9 cellular contexts compared by ENCODE assay signal in genomic region chr15:74994685-74995084, GRCh38. TPM values are rescaled to one million over a fixed set of nuclear protein-coding genes. Genes with fewer than 3 reads are reported as not detected.
DNase-seq lines count a peak whose midpoint lies in the region; ATAC-seq, FAIRE-seq and TF ChIP-seq lines count a peak whose summit lies in the region.
"Had no signal": no experiment of that assay in that cellular context is flagged by ENCODE, and none has a peak within 500 bp of the region (broad histone marks: within the 10 kb centered on the region; RNA-seq: fewer than 3 reads in every experiment).

No MANE protein-coding gene starts in this region.

- H3K9me3 Mint-ChIP-seq in T-helper 1 cell treated with Interleukin-12 subunit alpha and Interleukin-12 subunit beta and Interleukin-4 antibody, amounts not matched to agents 30 μg/mL and 1 μg/mL, for 36 hours = no peaks in the 10 kb centered on the region

- H3K4me1 ChIP-seq in OCI-LY7 (ENCODE audit: insufficient read depth, low read length, poor library complexity, severe bottlenecking) = peaks cover 31% of the 10 kb centered on the region
- peaks cover 25 to 30% of the 10 kb centered on the region in 2 donors for H3K4me1 ChIP-seq in duodenal mucosa (ENCODE audit: control insufficient read depth in 1 of 2, insufficient read depth in 2 of 2, low read length in 2 of 2)
- H3K4me1 ChIP-seq in osteoblast (ENCODE audit: insufficient read depth, low read length) = no peaks in the 10 kb centered on the region

- H3K4me2 ChIP-seq in OCI-LY7 (ENCODE audit: low read length) (peak overlapping the region; percentile 72), osteoblast (ENCODE audit: insufficient read depth, low read length) (no peak overlapping the region)

- no peak overlapping the region for H3K27ac Mint-ChIP-seq in T-helper 1 cell treated with Interleukin-12 subunit alpha and Interleukin-12 subunit beta and Interleukin-4 antibody, amounts not matched to agents 30 μg/mL and 1 μg/mL, for 36 hours

- POLR2A ChIA-PET in OCI-LY7 (lab: Charles Lee) = interaction anchor here (0.5 to 1.7 kb wide), 3 partner anchors 10 to 13 kb away, joined by 3 to 10 read pairs (median 6); no protein-coding TSS in a partner anchor

- peak overlapping the region; percentile 54 for H3K4me3 Mint-ChIP-seq in T-helper 1 cell treated with Interleukin-12 subunit alpha and Interleukin-12 subunit beta and Interleukin-4 antibody, amounts not matched to agents 30 μg/mL and 1 μg/mL, for 36 hours

- BruUV-seq in OCI-LY7 (replicated peaks; lab: Mats Ljungman, UMichigan) = no TSS peak

- no peaks in the 10 kb centered on the region for H3K9me2 ChIP-seq in OCI-LY7 (ENCODE audit: insufficient read depth, low read length)

- no peaks in the 10 kb centered on the region; the same call in 1 of the 2 replicates for H3K79me2 ChIP-seq in OCI-LY7 (ENCODE audit: insufficient read depth, low read depth, low read length)
- no peaks in the 10 kb centered on the region for H3K79me2 ChIP-seq in osteoblast (ENCODE audit: insufficient read depth, low read length)

- H3K27ac ChIP-seq in OCI-LY7 (ENCODE audit: low read depth, low read length, poor library complexity, severe bottlenecking) = no peak overlapping the region
- H3K27ac ChIP-seq in duodenal mucosa (ENCODE audit: low read depth, low read length) = no peak overlapping the region
- H3K27ac ChIP-seq in osteoblast (ENCODE audit: low read depth, low read length) = no peak overlapping the region
- H3K27ac ChIP-seq: sigmoid colon had no signal

- H3K27me3 ChIP-seq in duodenal mucosa (ENCODE audit: control insufficient read depth in 1 of 2, insufficient read depth in 2 of 2, low read length in 2 of 2) (peaks cover 4 to 7% of the 10 kb centered on the region in 2 donors), osteoblast (ENCODE audit: insufficient read depth, low read length) (peaks cover 26% of the 10 kb centered on the region)

- H3K9ac ChIP-seq in duodenal mucosa (ENCODE audit: low read depth in 1 of 2, low read length in 2 of 2) = no peak overlapping the region

- CTCF ChIA-PET in OCI-LY7 (lab: Charles Lee; ENCODE audit: unreplicated experiment) = no interaction called here

- H2AFZ ChIP-seq in OCI-LY7 (ENCODE audit: low read length) (peak overlapping the region; percentile 40; the same call in 1 of the 2 replicates), osteoblast (ENCODE audit: low read length) (no peak overlapping the region)

- H3K36me3 ChIP-seq in OCI-LY7 (ENCODE audit: insufficient read depth, low read length) (no peaks in the 10 kb centered on the region), duodenal mucosa (ENCODE audit: control insufficient read depth in 1 of 2, insufficient read depth in 2 of 2, low read length in 2 of 2) (no peaks in the 10 kb centered on the region), osteoblast (ENCODE audit: insufficient read depth, low read length) (no peaks in the 10 kb centered on the region)
- H3K36me3 ChIP-seq: sigmoid colon had no signal

- H3K36me3 Mint-ChIP-seq in T-helper 1 cell treated with Interleukin-12 subunit alpha and Interleukin-12 subunit beta and Interleukin-4 antibody, amounts not matched to agents 30 μg/mL and 1 μg/mL, for 36 hours (ENCODE audit: low read depth) = no peaks in the 10 kb centered on the region

- no peaks in the 10 kb centered on the region for H4K20me1 ChIP-seq in OCI-LY7 (ENCODE audit: insufficient read depth, low read length)
- H4K20me1 ChIP-seq in osteoblast (ENCODE audit: insufficient read depth, low read length) = no peaks in the 10 kb centered on the region

- no peak for ATAC-seq in HG03469 (IDR thresholded peaks at IDR 0.05; ENCODE audit: unreplicated experiment)

- H3K9me3 ChIP-seq in OCI-LY7 (ENCODE audit: low read length) (no peaks in the 10 kb centered on the region), duodenal mucosa (ENCODE audit: control insufficient read depth in 1 of 2, low read length in 2 of 2) (no peaks in the 10 kb centered on the region), osteoblast (ENCODE audit: low read depth, low read length) (peaks cover 4% of the 10 kb centered on the region)
- H3K9me3 ChIP-seq: sigmoid colon had no signal

- no peak for FAIRE-seq in frontal cortex (lab: Jason Lieb, UNC)

- peaks cover 7% of the 10 kb centered on the region for H3K4me1 Mint-ChIP-seq in T-helper 1 cell treated with Interleukin-12 subunit alpha and Interleukin-12 subunit beta and Interleukin-4 antibody, amounts not matched to agents 30 μg/mL and 1 μg/mL, for 36 hours (ENCODE audit: low read depth)

- H3K4me3 ChIP-seq in OCI-LY7 (ENCODE audit: low read depth, low read length, poor library complexity, severe bottlenecking) (peak overlapping the region; percentile 79), duodenal mucosa (ENCODE audit: low read depth in 1 of 2, low read length in 2 of 2) (peak overlapping the region; percentile 51 to 54), osteoblast (ENCODE audit: insufficient read depth, low read length) (no peak overlapping the region)

- DNase-seq in T-helper 1 cell = no peak
- DNase-seq in OCI-LY7 (ENCODE audit: low spot score) = no peak
- peak; percentile 38 for DNase-seq in osteoblast (ENCODE audit: insufficient read length, low spot score, missing footprints)
- no peak for DNase-seq in SKM-1 treated with dmso at 0.1 percent for 144 hours (lab: John Stamatoyannopoulos, UW; ENCODE audit: unreplicated experiment)
- DNase-seq in frontal cortex (ENCODE audit: low spot score in 2 of 2) = no peak

- TF ChIP-seq CTCF in OCI-LY7 (conservative IDR thresholded peaks at IDR 0.05; ENCODE audit: low read length) = no peak
- TF ChIP-seq CTCF in osteoblast (IDR thresholded peaks at IDR 0.05; ENCODE audit: extremely low read depth, low read depth, low read length) = no peak

- intact Hi-C loops in OCI-LY7 (cut with micrococcal nuclease; ENCODE audit: unreplicated experiment) = no loop called here

- H3K27me3 Mint-ChIP-seq in T-helper 1 cell treated with Interleukin-12 subunit alpha and Interleukin-12 subunit beta and Interleukin-4 antibody, amounts not matched to agents 30 μg/mL and 1 μg/mL, for 36 hours (ENCODE audit: low read depth) = peaks cover 42% of the 10 kb centered on the region

RNA-seq across cellular contexts. Expression of gene SCAMP5, which starts 0.7 kb away (rescaled TPM):
- 18.6 and 29.4 TPM in 2 replicates for total RNA-seq in OCI-LY7 (2014; rRNA removed; shearing (Covaris generic))
- total RNA-seq in OCI-LY7 (2022) = 43.7 and 51.6 TPM in 2 replicates
- 0.88 and 1.8 TPM in 2 replicates for total RNA-seq in osteoblast
- total RNA-seq in frontal cortex = 42.8 TPM

RNA-seq across cellular contexts. Expression of gene PPCDC, which starts 28.7 kb away (rescaled TPM):
- total RNA-seq in OCI-LY7 (2014; rRNA removed; shearing (Covaris generic)) = 32.0 and 44.3 TPM in 2 replicates
- total RNA-seq in OCI-LY7 (2022) (40.3 and 48.3 TPM in 2 replicates), osteoblast (5.6 and 6.5 TPM in 2 replicates), frontal cortex (3.7 TPM)

RNA-seq across cellular contexts. Expression of gene RPP25, which starts 38.1 kb away (rescaled TPM):
- 2.6 and 3.0 TPM in 2 replicates for total RNA-seq in OCI-LY7 (2014; rRNA removed; shearing (Covaris generic))
- total RNA-seq in OCI-LY7 (2022) (1.8 and 2.2 TPM in 2 replicates), osteoblast (6.2 and 6.9 TPM in 2 replicates), frontal cortex (7.3 TPM)

RNA-seq across cellular contexts. Expression of gene COX5A, which starts 56.8 kb away (rescaled TPM):
- total RNA-seq in OCI-LY7 (2014; rRNA removed; shearing (Covaris generic)) = 87.2 and 168 TPM in 2 replicates
- total RNA-seq in OCI-LY7 (2022) (364 and 391 TPM in 2 replicates), osteoblast (27.1 and 38.9 TPM in 2 replicates), frontal cortex (46.9 TPM)
